9 cellular contexts compared by ENCODE assay signal in genomic region chr15:80984856-80985255, GRCh38. TPM values are rescaled to one million over a fixed set of nuclear protein-coding genes. Genes with fewer than 3 reads are reported as not detected.
DNase-seq lines count a peak whose midpoint lies in the region; ATAC-seq and TF ChIP-seq lines count a peak whose summit lies in the region.
"Had no signal": no experiment of that assay in that cellular context is flagged by ENCODE, and none has a peak within 500 bp of the region (broad histone marks: within the 10 kb centered on the region; RNA-seq: fewer than 3 reads in every experiment).

No MANE protein-coding gene starts in this region.

- peaks cover 29% of the 10 kb centered on the region for H3K36me3 Mint-ChIP-seq in activated naive CD8-positive, alpha-beta T cell treated with anti-CD3 and anti-CD28 coated beads, Interleukin-2, amount 10 ng/mL, durations not matched to agents 7 days and 5 days
- H3K36me3 Mint-ChIP-seq in naive thymus-derived CD4-positive, alpha-beta T cell = peaks cover 0 to 19% (median 15%) of the 10 kb centered on the region in 5 donors

- intact Hi-C loops in naive thymus-derived CD4-positive, alpha-beta T cell (cut with micrococcal nuclease) = loop anchor here (5.0 to 10.0 kb wide), 2 partner anchors 1062 to 1090 kb away; partner anchors contain the start of genes MEX3B (in 1 of the 2) and MTHFS (in 1 of the 2)

- H3K4me1 ChIP-seq in Loucy (ENCODE audit: insufficient read depth, low read length, poor library complexity, severe bottlenecking) = peaks cover 28% of the 10 kb centered on the region
- peaks cover 28% of the 10 kb centered on the region in 2 donors for H3K4me1 ChIP-seq in naive thymus-derived CD4-positive, alpha-beta T cell (ENCODE audit: control insufficient read depth in 2 of 2, insufficient read depth in 2 of 2, low read length in 2 of 2)

- peak overlapping the region; percentile 73 for H3K27ac Mint-ChIP-seq in activated naive CD8-positive, alpha-beta T cell treated with anti-CD3 and anti-CD28 coated beads, Interleukin-2, amount 10 ng/mL, durations not matched to agents 7 days and 5 days
- H3K27ac Mint-ChIP-seq in naive thymus-derived CD4-positive, alpha-beta T cell = peak overlapping the region in 6 of 9 donors; percentile 5 to 64 (median 28)

- H2AFZ ChIP-seq in Loucy (ENCODE audit: low read length) = no peak overlapping the region

- H3K27me3 ChIP-seq in Loucy (ENCODE audit: insufficient read depth, low read length, poor library complexity, severe bottlenecking) = no peaks in the 10 kb centered on the region
- H3K27me3 ChIP-seq in naive thymus-derived CD4-positive, alpha-beta T cell (ENCODE audit: control insufficient read depth in 2 of 2, insufficient read depth in 2 of 2, low read length in 2 of 2) = no peaks in the 10 kb centered on the region

- peak overlapping the region; percentile 32 for H3K9ac ChIP-seq in Loucy (ENCODE audit: low read depth, low read length, poor library complexity, severe bottlenecking)

- peaks cover 9% of the 10 kb centered on the region; the same call in 1 of the 2 replicates for H3K36me3 ChIP-seq in Loucy (ENCODE audit: insufficient read depth, low read length)
- H3K36me3 ChIP-seq in naive thymus-derived CD4-positive, alpha-beta T cell (ENCODE audit: control insufficient read depth in 2 of 3, insufficient read depth in 3 of 3, low read length in 3 of 3) = peaks cover 0 to 26% (median 0%) of the 10 kb centered on the region in 3 experiments

- no peaks in the 10 kb centered on the region for H3K9me3 ChIP-seq in Loucy (ENCODE audit: insufficient read depth, low read depth, low read length)
- no peaks in the 10 kb centered on the region for H3K9me3 ChIP-seq in naive thymus-derived CD4-positive, alpha-beta T cell (ENCODE audit: control insufficient read depth in 2 of 3, low read length in 3 of 3)

- H3K27ac ChIP-seq in naive thymus-derived CD4-positive, alpha-beta T cell (ENCODE audit: low read depth, low read length) = no peak overlapping the region

- H3K4me2 ChIP-seq in Loucy (ENCODE audit: low read depth, low read length, poor library complexity, severe bottlenecking) = peak overlapping the region; percentile 91

- no peak for TF ChIP-seq CTCF in Loucy (conservative IDR thresholded peaks at IDR 0.05; ENCODE audit: low read length)

- ATAC-seq in activated naive CD8-positive, alpha-beta T cell treated with anti-CD3 and anti-CD28 coated beads, Interleukin-2, amount 10 ng/mL, durations not matched to agents 7 days and 5 days (ENCODE audit: low read depth) = no peak
- peak; percentile 28 for ATAC-seq in naive thymus-derived CD4-positive, alpha-beta T cell
- no peak for ATAC-seq in HG02981 (IDR thresholded peaks at IDR 0.05; ENCODE audit: unreplicated experiment)

- H3K4me1 Mint-ChIP-seq in activated naive CD8-positive, alpha-beta T cell treated with anti-CD3 and anti-CD28 coated beads, Interleukin-2, amount 10 ng/mL, durations not matched to agents 7 days and 5 days = peaks cover 41% of the 10 kb centered on the region
- H3K4me1 Mint-ChIP-seq in naive thymus-derived CD4-positive, alpha-beta T cell = peaks cover 48 to 76% (median 69%) of the 10 kb centered on the region in 7 donors

- POLR2A ChIA-PET in activated naive CD8-positive, alpha-beta T cell treated with anti-CD3 and anti-CD28 coated beads, Interleukin-2, amount 10 ng/mL, durations not matched to agents 7 days and 5 days (lab: Charles Lee) = no interaction called here
- POLR2A ChIA-PET in naive thymus-derived CD4-positive, alpha-beta T cell (lab: Charles Lee) = no interaction called here

- CTCF ChIA-PET in naive thymus-derived CD4-positive, alpha-beta T cell (lab: Charles Lee) = interaction anchor here (1.4 kb wide), 1 partner anchor 281 kb away, joined by 3 read pairs; no protein-coding TSS in a partner anchor

- H3K79me2 ChIP-seq in Loucy (ENCODE audit: insufficient read depth, low read length) = peaks cover 71% of the 10 kb centered on the region

- H3K9me2 ChIP-seq in Loucy (replicated peaks; ENCODE audit: low read depth, low read length) = no peaks in the 10 kb centered on the region

- H3K27me3 Mint-ChIP-seq in activated naive CD8-positive, alpha-beta T cell treated with anti-CD3 and anti-CD28 coated beads, Interleukin-2, amount 10 ng/mL, durations not matched to agents 7 days and 5 days = no peaks in the 10 kb centered on the region
- H3K27me3 Mint-ChIP-seq in naive thymus-derived CD4-positive, alpha-beta T cell = no peaks in the 10 kb centered on the region

- peak overlapping the region; percentile 24 for H3K4me3 Mint-ChIP-seq in activated naive CD8-positive, alpha-beta T cell treated with anti-CD3 and anti-CD28 coated beads, Interleukin-2, amount 10 ng/mL, durations not matched to agents 7 days and 5 days
- H3K4me3 Mint-ChIP-seq in naive thymus-derived CD4-positive, alpha-beta T cell = peak overlapping the region in 9 of 10 donors; percentile 18 to 62 (median 44)

- H3K9me3 Mint-ChIP-seq in activated naive CD8-positive, alpha-beta T cell treated with anti-CD3 and anti-CD28 coated beads, Interleukin-2, amount 10 ng/mL, durations not matched to agents 7 days and 5 days = no peaks in the 10 kb centered on the region
- H3K9me3 Mint-ChIP-seq in naive thymus-derived CD4-positive, alpha-beta T cell = no peaks in the 10 kb centered on the region

- no peaks in the 10 kb centered on the region for H3F3A ChIP-seq in Loucy (ENCODE audit: low read depth)

- DNase-seq in EL = peak; percentile 51
- no peak for DNase-seq in activated naive CD8-positive, alpha-beta T cell treated with anti-CD3 and anti-CD28 coated beads, Interleukin-2, amount 10 ng/mL, durations not matched to agents 7 days and 5 days
- no peak for DNase-seq in naive thymus-derived CD4-positive, alpha-beta T cell
- no peak for DNase-seq in germinal center (ENCODE audit: low spot score)
- DNase-seq in GOT3 (lab: John Stamatoyannopoulos, UW) = no peak
- no peak for DNase-seq in NCI-H2029 (lab: John Stamatoyannopoulos, UW)
- DNase-seq: posterior cingulate gyrus had no signal

- peak overlapping the region; percentile 58 for H3K4me3 ChIP-seq in Loucy (ENCODE audit: low read length, poor library complexity, severe bottlenecking)
- no peak overlapping the region for H3K4me3 ChIP-seq in naive thymus-derived CD4-positive, alpha-beta T cell (ENCODE audit: low read length)

- peaks cover 43% of the 10 kb centered on the region for H4K20me1 ChIP-seq in Loucy (ENCODE audit: insufficient read depth, low read length, poor library complexity, severe bottlenecking)

RNA-seq across cellular contexts. Expression of gene MESD, which starts 4.8 kb away (rescaled TPM):
- 10 to 100 TPM; 28.0 to 28.4 TPM for total RNA-seq in activated naive CD8-positive, alpha-beta T cell treated with anti-CD3 and anti-CD28 coated beads, Interleukin-2, amount 10 ng/mL, durations not matched to agents 7 days and 5 days
- total RNA-seq in naive thymus-derived CD4-positive, alpha-beta T cell = 10 to 100 TPM; 17.1 to 42.5 (median 38.3) TPM
- polyA plus RNA-seq in naive thymus-derived CD4-positive, alpha-beta T cell = 10 to 100 TPM; 20.7 to 29.3 TPM

RNA-seq across cellular contexts. Expression of gene TLNRD1, which starts 15.9 kb away (rescaled TPM):
- 10 to 100 TPM; 24.0 to 24.5 TPM for total RNA-seq in activated naive CD8-positive, alpha-beta T cell treated with anti-CD3 and anti-CD28 coated beads, Interleukin-2, amount 10 ng/mL, durations not matched to agents 7 days and 5 days
- 10 to 100 TPM; 11.5 to 33.0 (median 22.5) TPM for total RNA-seq in naive thymus-derived CD4-positive, alpha-beta T cell
- 1 to 10 TPM; 2.2 to 4.8 TPM for polyA plus RNA-seq in naive thymus-derived CD4-positive, alpha-beta T cell
